Comparison of ENCODE assay signal across 11 cellular contexts in the genomic region with DNA sequence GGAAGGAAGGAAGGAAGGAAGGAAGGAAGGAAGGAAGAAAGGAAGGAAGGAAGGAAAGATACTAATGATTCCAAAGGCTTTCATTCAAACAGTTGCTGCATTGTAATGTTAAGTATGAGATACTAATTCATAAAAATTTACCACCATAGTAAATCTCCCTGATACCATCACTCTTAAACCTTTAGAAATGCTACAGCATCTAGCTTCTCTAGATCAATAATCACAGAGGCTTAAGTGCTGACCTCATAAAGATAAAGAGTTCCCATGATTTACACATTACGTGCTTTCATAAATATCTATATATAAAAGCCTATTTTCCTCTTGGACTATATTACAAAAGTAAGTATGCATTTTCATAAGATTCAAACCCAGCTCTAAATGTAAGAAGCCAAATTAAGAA. TPM values are rescaled to one million over a fixed set of nuclear protein-coding genes. Genes with fewer than 3 reads are reported as not detected.
"Had no signal": no experiment of that assay in that cellular context is flagged by ENCODE, and none has a peak within 500 bp of the region (broad histone marks: within the 10 kb centered on the region; RNA-seq: fewer than 3 reads in every experiment).

No MANE protein-coding gene starts in this region.

- H3K36me3 ChIP-seq: HAP-1 had no signal

- H3K9me3 ChIP-seq: HAP-1 had no signal

- H3K4me2 ChIP-seq: GM23338 had no signal

- DNase-seq: GM23248, GOT3, H7, H9, HCEC 1CT, HFFc6 had no signal

- H2AFZ ChIP-seq: GM23248, GM23338 had no signal

- H3K27ac ChIP-seq: GM23248 had no signal

- H3K4me3 ChIP-seq: GM23248, GM23338, HAP-1 had no signal

- H3K9ac ChIP-seq: GM23248 had no signal

- ATAC-seq: GM23338, HCT116 had no signal

- H3K4me1 ChIP-seq: HAP-1 had no signal

RNA-seq across cellular contexts. Expression of a gene that starts 36.4 kb away (rescaled TPM):
- total RNA-seq: GM23248, GM23338, H1, H4, H7, H9, HFFc6 had no signal
